ENCODE assay signal across 8 cellular contexts in genomic region chr5:139636207-139636792, GRCh38. TPM values are rescaled to one million over a fixed set of nuclear protein-coding genes. Genes with fewer than 3 reads are reported as not detected.
A peak's percentile ranks its signal among the peaks of the same experiment; 100 is the strongest.
DNase-seq lines count a peak whose midpoint lies in the region; ATAC-seq and TF ChIP-seq lines count a peak whose summit lies in the region.

No MANE protein-coding gene starts in this region.

- ATAC-seq in GM19035 (IDR thresholded peaks at IDR 0.05; ENCODE audit: unreplicated experiment) (peak; percentile 71), HG03097 (IDR thresholded peaks at IDR 0.05; ENCODE audit: low FRiP score, unreplicated experiment) (peak; percentile 55), psoas muscle (no peak)

- H4K20me1 ChIP-seq in BLaER1 treated with 17β-estradiol and CSF1 and Interleukin-3, amounts not matched to agents 10 nM and 100 nM = peaks cover 39 to 88% (median 61%) of the 10 kb centered on the region in 11 experiments; a peak in 21 of 22 replicates

- H3K4me2 ChIP-seq in BLaER1 treated with 17β-estradiol and CSF1 and Interleukin-3, amounts not matched to agents 10 nM and 100 nM = peak overlapping the region; percentile 86 to 99 (median 95)

- TF ChIP-seq CTCF in psoas muscle (IDR thresholded peaks at IDR 0.05) = no peak

- peaks cover 0 to 14% (median 0%) of the 10 kb centered on the region in 11 experiments; a peak in 7 of 22 replicates for H3K36me3 ChIP-seq in BLaER1 treated with 17β-estradiol and CSF1 and Interleukin-3, amounts not matched to agents 10 nM and 100 nM
- peaks cover 0 to 5% of the 10 kb centered on the region in 2 donors for H3K36me3 ChIP-seq in psoas muscle (ENCODE audit: insufficient read depth in 1 of 2, low read depth in 1 of 2)

- 46 to 67% (median 49%) methylated on average over 2 of the region's 2 CpGs for WGBS in psoas muscle, 3 donors

- H3K27ac ChIP-seq in BLaER1 treated with 17β-estradiol and CSF1 and Interleukin-3, amounts not matched to agents 10 nM and 100 nM = peak overlapping the region in 9 of 11 experiments; percentile 8 to 80 (median 58); a peak in 15 of 22 replicates
- H3K27ac ChIP-seq in psoas muscle = peak overlapping the region; percentile 96

- peaks cover 73 to 89% (median 83%) of the 10 kb centered on the region in 10 experiments for H3K4me1 ChIP-seq in BLaER1 treated with 17β-estradiol and CSF1 and Interleukin-3, amounts not matched to agents 10 nM and 100 nM
- H3K4me1 ChIP-seq in psoas muscle = peaks cover 49% of the 10 kb centered on the region

- no peaks in the 10 kb centered on the region for H3K9me3 ChIP-seq in BLaER1 treated with 17β-estradiol and CSF1 and Interleukin-3, amounts not matched to agents 10 nM and 100 nM (replicated peaks in 1 of 11)
- no peaks in the 10 kb centered on the region for H3K9me3 ChIP-seq in psoas muscle

- H3K9ac ChIP-seq in BLaER1 treated with 17β-estradiol and CSF1 and Interleukin-3, amounts not matched to agents 10 nM and 100 nM = peak overlapping the region in 9 of 11 experiments; percentile 7 to 76 (median 72); a peak in 10 of 22 replicates

- DNase-seq in T-helper 9 cell (peak; percentile 26), psoas muscle (no peak), D341Med (ENCODE audit: low spot score) (no peak), NCI-H1105 (lab: John Stamatoyannopoulos, UW) (no peak)
- DNase-seq in effector CD4-positive, alpha-beta T cell = peak; percentile 50

- H3K4me3 ChIP-seq in BLaER1 treated with 17β-estradiol and CSF1 and Interleukin-3, amounts not matched to agents 10 nM and 100 nM = peak overlapping the region in 4 of 10 experiments; percentile 24 to 65 (median 54); a peak in 5 of 20 replicates
- H3K4me3 ChIP-seq in psoas muscle = peak overlapping the region; percentile 64

- intact Hi-C loops in psoas muscle (cut with DNase I) = loop anchor here in 1 of 2 donors (10.0 kb wide), 2 partner anchors 209 to 329 kb away; no protein-coding TSS in a partner anchor

- H3K27me3 ChIP-seq in BLaER1 treated with 17β-estradiol and CSF1 and Interleukin-3, amounts not matched to agents 10 nM and 100 nM = no peaks in the 10 kb centered on the region
- no peaks in the 10 kb centered on the region for H3K27me3 ChIP-seq in psoas muscle (ENCODE audit: insufficient read depth in 3 of 3, low read length in 2 of 3)

RNA-seq across cellular contexts. Expression of gene CXXC5, which starts 11.8 kb away (rescaled TPM):
- 10 to 100 TPM; 31.9 to 88.3 (median 48.5) TPM for total RNA-seq in psoas muscle
- 10 to 100 TPM; 24.5 to 48.5 (median 27.0) TPM for polyA plus RNA-seq in psoas muscle

Comparison
In these comparisons a context has a peak if more than half of its experiments do, and no peak if none do; other contexts are left out.
1. ATAC-seq: peak in GM19035 (single experiment) and HG03097 (single experiment); none in psoas muscle (0 of 4).
2. DNase-seq: peak in T-helper 9 cell (single experiment) and effector CD4-positive, alpha-beta T cell (single experiment); none in psoas muscle (0 of 2), D341Med (single experiment) and NCI-H1105 (single experiment).